ENCODE assay signal across 27 cellular contexts in the genomic region with DNA sequence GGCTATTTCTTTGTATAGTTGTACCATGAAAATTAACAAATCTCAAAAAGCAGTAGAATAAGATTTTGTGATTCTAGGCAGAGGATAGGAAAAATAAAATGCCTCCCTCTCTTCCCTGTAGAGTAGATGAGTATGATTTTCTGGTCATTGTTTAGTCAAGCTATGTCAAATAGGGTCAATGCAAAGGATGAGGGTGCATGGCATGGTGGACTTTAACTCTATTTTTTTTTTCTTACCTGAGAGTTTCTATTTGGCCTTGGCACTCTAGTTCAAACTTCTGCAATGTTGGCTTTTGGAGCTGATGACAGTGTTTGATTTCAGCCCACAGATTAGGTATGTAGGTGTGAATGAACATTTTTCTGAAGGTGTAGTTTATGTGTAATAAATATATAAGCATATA.
"Had no signal": no experiment of that assay in that cellular context is flagged by ENCODE, and none has a peak within 500 bp of the region (broad histone marks: within the 10 kb centered on the region; RNA-seq: fewer than 3 reads in every experiment).

No MANE protein-coding gene starts in this region.

- DNase-seq: colonic mucosa; cortex of kidney; dermis blood vessel endothelial cell; dorsolateral prefrontal cortex; effector CD4-positive, alpha-beta T cell; effector CD8-positive, alpha-beta T cell; effector memory CD4-positive, alpha-beta T cell; effector memory CD8-positive, alpha-beta T cell; endodermal cell; erythroblast; esophagus squamous epithelium; foreskin fibroblast; foreskin keratinocyte; foreskin melanocyte; gastrocnemius medialis; glutamatergic neuron; head of caudate nucleus; heart left ventricle; heart right ventricle had no signal

- H3K36me3 ChIP-seq: colonic mucosa, esophagus muscularis mucosa, esophagus squamous epithelium, gastrocnemius medialis, gastroesophageal sphincter, heart left ventricle, heart right ventricle had no signal

- H3K9me3 ChIP-seq: colonic mucosa, esophagus muscularis mucosa, esophagus squamous epithelium, gastrocnemius medialis, gastroesophageal sphincter, heart left ventricle had no signal

- H3K4me1 ChIP-seq: colonic mucosa, esophagus muscularis mucosa, esophagus squamous epithelium, foreskin keratinocyte, gastrocnemius medialis, gastroesophageal sphincter, heart right ventricle had no signal

- H3K4me3 ChIP-seq: colonic mucosa, coronary artery, dorsolateral prefrontal cortex, esophagus muscularis mucosa, esophagus squamous epithelium, gastrocnemius medialis, gastroesophageal sphincter, heart left ventricle, heart right ventricle had no signal

- H3K27ac ChIP-seq: colonic mucosa, coronary artery, dorsolateral prefrontal cortex, epithelial cell of prostate, esophagus muscularis mucosa, esophagus squamous epithelium, foreskin keratinocyte, gastrocnemius medialis, gastroesophageal sphincter, heart left ventricle, heart right ventricle had no signal

- FAIRE-seq: colon, endometrium, endothelial cell of umbilical vein had no signal

- H3K27me3 ChIP-seq: colonic mucosa, dorsolateral prefrontal cortex, esophagus muscularis mucosa, esophagus squamous epithelium, foreskin keratinocyte, gastrocnemius medialis, gastroesophageal sphincter, heart left ventricle, heart right ventricle had no signal

- ATAC-seq: effector memory CD8-positive, alpha-beta T cell; esophagus mucosa; foreskin keratinocyte; gastrocnemius medialis; gastroesophageal sphincter; heart left ventricle; heart right ventricle had no signal
